ENCODE assay signal across 10 cellular contexts in the genomic region with DNA sequence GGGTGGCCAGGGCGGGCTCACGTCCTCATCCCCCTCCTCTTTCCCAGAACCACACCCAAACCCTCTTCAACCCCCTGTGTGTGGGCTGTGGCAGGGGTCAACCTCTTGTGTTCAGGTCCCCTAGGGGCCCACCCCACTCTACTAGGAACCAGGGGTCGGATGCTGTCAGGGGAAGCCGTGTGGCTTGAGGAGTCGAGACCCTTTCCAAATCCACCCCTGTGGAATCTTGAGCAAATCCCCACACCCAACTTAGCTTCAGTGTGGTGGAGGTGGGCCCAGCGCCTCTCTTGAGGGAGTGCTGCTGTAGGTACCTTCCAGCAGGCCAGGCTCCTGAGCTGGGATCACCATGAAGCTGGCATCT.
DNase-seq lines count a peak whose midpoint lies in the region; ATAC-seq and TF ChIP-seq lines count a peak whose summit lies in the region.
"Had no signal": no experiment of that assay in that cellular context is flagged by ENCODE, and none has a peak within 500 bp of the region (broad histone marks: within the 10 kb centered on the region; RNA-seq: fewer than 3 reads in every experiment).

No MANE protein-coding gene starts in this region.

- H3K36me3 ChIP-seq in mesendoderm (ENCODE audit: control insufficient read depth, insufficient read depth, low read length) (no peaks in the 10 kb centered on the region), vagina (no peaks in the 10 kb centered on the region)
- H3K36me3 ChIP-seq: tibial nerve had no signal

- H3K79me2 ChIP-seq in mesendoderm (ENCODE audit: control insufficient read depth, insufficient read depth, low read length), result no peaks in the 10 kb centered on the region

- peaks cover 65% of the 10 kb centered on the region for H3K4me1 Mint-ChIP-seq in stimulated activated naive CD8-positive, alpha-beta T cell treated with anti-CD3 and anti-CD28 coated beads, Interleukin-15, Interleukin-2, amounts not matched to agents 100 ng/mL and 50 ng/mL, for 24 hours (ENCODE audit: low read depth)
- peaks cover 61% of the 10 kb centered on the region for H3K4me1 Mint-ChIP-seq in activated T-helper 1 cell treated with anti-CD3 and anti-CD28 coated beads, Interleukin-12 subunit alpha, Interleukin-12 subunit beta, Interleukin-2, Interleukin-4 antibody, amounts not matched to agents 30 ng/mL and 10 ng/mL and 1 ng/mL, durations not matched to agents 14 hours and 24 hours and 36 hours (ENCODE audit: low read depth)

- no peaks in the 10 kb centered on the region for H3K9me3 Mint-ChIP-seq in stimulated activated naive CD8-positive, alpha-beta T cell treated with anti-CD3 and anti-CD28 coated beads, Interleukin-15, Interleukin-2, amounts not matched to agents 100 ng/mL and 50 ng/mL, for 24 hours
- H3K9me3 Mint-ChIP-seq in activated T-helper 1 cell treated with anti-CD3 and anti-CD28 coated beads, Interleukin-12 subunit alpha, Interleukin-12 subunit beta, Interleukin-2, Interleukin-4 antibody, amounts not matched to agents 30 ng/mL and 10 ng/mL and 1 ng/mL, durations not matched to agents 14 hours and 24 hours and 36 hours, result no peaks in the 10 kb centered on the region

- no peak overlapping the region for H2BK5ac ChIP-seq in mesendoderm (ENCODE audit: low read length)

- no peak overlapping the region for H4K5ac ChIP-seq in mesendoderm (ENCODE audit: low read length)

- H3K9ac ChIP-seq in mesendoderm (ENCODE audit: low read length), result no peak overlapping the region

- H3K4me3 ChIP-seq in mesendoderm (ENCODE audit: low read length) (no peak overlapping the region), vagina (peak overlapping the region; percentile 43 to 45)

- H3K23ac ChIP-seq in mesendoderm (ENCODE audit: low read length), result no peak overlapping the region

- no peak for TF ChIP-seq POLR2A in vagina (IDR thresholded peaks at IDR 0.05)

- H3K4me1 ChIP-seq in mesendoderm (ENCODE audit: control insufficient read depth, low read depth, low read length) (peaks cover 16% of the 10 kb centered on the region), vagina (peaks cover 14% of the 10 kb centered on the region)

- TF ChIP-seq CTCF in vagina (IDR thresholded peaks at IDR 0.05), result no peak

- H3K27me3 ChIP-seq in mesendoderm (ENCODE audit: insufficient read depth, low read length, poor library complexity) (no peaks in the 10 kb centered on the region), vagina (no peaks in the 10 kb centered on the region)

- no peaks in the 10 kb centered on the region for H3K27me3 Mint-ChIP-seq in stimulated activated naive CD8-positive, alpha-beta T cell treated with anti-CD3 and anti-CD28 coated beads, Interleukin-15, Interleukin-2, amounts not matched to agents 100 ng/mL and 50 ng/mL, for 24 hours
- no peaks in the 10 kb centered on the region for H3K27me3 Mint-ChIP-seq in activated T-helper 1 cell treated with anti-CD3 and anti-CD28 coated beads, Interleukin-12 subunit alpha, Interleukin-12 subunit beta, Interleukin-2, Interleukin-4 antibody, amounts not matched to agents 30 ng/mL and 10 ng/mL and 1 ng/mL, durations not matched to agents 14 hours and 24 hours and 36 hours (ENCODE audit: insufficient read depth)

- H3K18ac ChIP-seq in mesendoderm (ENCODE audit: low read length), result no peak overlapping the region

- no peak overlapping the region for H4K8ac ChIP-seq in mesendoderm (ENCODE audit: low read depth, low read length)

- peak overlapping the region; percentile 81 for H3K4me3 Mint-ChIP-seq in stimulated activated naive CD8-positive, alpha-beta T cell treated with anti-CD3 and anti-CD28 coated beads, Interleukin-15, Interleukin-2, amounts not matched to agents 100 ng/mL and 50 ng/mL, for 24 hours
- peak overlapping the region; percentile 79 for H3K4me3 Mint-ChIP-seq in activated T-helper 1 cell treated with anti-CD3 and anti-CD28 coated beads, Interleukin-12 subunit alpha, Interleukin-12 subunit beta, Interleukin-2, Interleukin-4 antibody, amounts not matched to agents 30 ng/mL and 10 ng/mL and 1 ng/mL, durations not matched to agents 14 hours and 24 hours and 36 hours

- H3K27ac Mint-ChIP-seq in stimulated activated naive CD8-positive, alpha-beta T cell treated with anti-CD3 and anti-CD28 coated beads, Interleukin-15, Interleukin-2, amounts not matched to agents 100 ng/mL and 50 ng/mL, for 24 hours, result peak overlapping the region; percentile 86
- peak overlapping the region; percentile 85 for H3K27ac Mint-ChIP-seq in activated T-helper 1 cell treated with anti-CD3 and anti-CD28 coated beads, Interleukin-12 subunit alpha, Interleukin-12 subunit beta, Interleukin-2, Interleukin-4 antibody, amounts not matched to agents 30 ng/mL and 10 ng/mL and 1 ng/mL, durations not matched to agents 14 hours and 24 hours and 36 hours

- intact Hi-C loops in activated T-helper 1 cell treated with anti-CD3 and anti-CD28 coated beads, Interleukin-12 subunit alpha, Interleukin-12 subunit beta, Interleukin-2, Interleukin-4 antibody, amounts not matched to agents 30 ng/mL and 10 ng/mL and 1 ng/mL, durations not matched to agents 14 hours and 24 hours and 36 hours (cut with micrococcal nuclease), result loop anchor here (1.0 to 5.0 kb wide), 4 partner anchors 49 to 836 kb away; a partner anchor contains a TSS
- intact Hi-C loops in vagina (cut with DNase I), result no loop called here

- DNase-seq in stimulated activated naive CD8-positive, alpha-beta T cell treated with anti-CD3 and anti-CD28 coated beads, Interleukin-15, Interleukin-2, amounts not matched to agents 100 U/mL and 50 U/mL, for 24 hours, result no peak
- DNase-seq in activated T-helper 1 cell treated with anti-CD3 and anti-CD28 coated beads, Interleukin-12 subunit alpha, Interleukin-12 subunit beta, Interleukin-2, Interleukin-4 antibody, amounts not matched to agents 30 ng/mL and 10 ng/mL and 1 ng/mL, durations not matched to agents 14 hours and 24 hours and 36 hours (ENCODE audit: low spot score), result no peak
- DNase-seq in mesendoderm (no peak), vagina (ENCODE audit: extremely low spot score in 2 of 2) (no peak), cortex of kidney (lab: John Stamatoyannopoulos, UW) (no peak)
- DNase-seq in stimulated activated CD4-positive, alpha-beta T cell treated with anti-CD3 and anti-CD28 coated beads, Interleukin-4, amount 100 ng/mL, for 1 hour, result no peak
- DNase-seq: GOT3 had no signal

- H2BK15ac ChIP-seq in mesendoderm (replicated peaks; ENCODE audit: low read depth), result no peak overlapping the region

- H2AK5ac ChIP-seq in mesendoderm (ENCODE audit: low read length), result peak overlapping the region; percentile 12

- no peak overlapping the region for H2BK120ac ChIP-seq in mesendoderm (ENCODE audit: low read depth, low read length)

- H3K79me1 ChIP-seq in mesendoderm (ENCODE audit: low read length), result no peaks in the 10 kb centered on the region

- no peak for ATAC-seq in stimulated activated naive CD8-positive, alpha-beta T cell treated with anti-CD3 and anti-CD28 coated beads, Interleukin-15, Interleukin-2, amounts not matched to agents 100 U/mL and 50 U/mL, for 24 hours
- ATAC-seq in GM18511 (IDR thresholded peaks at IDR 0.05; ENCODE audit: unreplicated experiment), result no peak

- H3K27ac ChIP-seq in mesendoderm (ENCODE audit: low read depth, low read length) (no peak overlapping the region), vagina (peak overlapping the region; percentile 38)

- no peaks in the 10 kb centered on the region for H3K9me3 ChIP-seq in vagina
- H3K9me3 ChIP-seq: tibial nerve had no signal

- no peak overlapping the region for H3K4ac ChIP-seq in mesendoderm (ENCODE audit: low read depth, low read length)

- no peaks in the 10 kb centered on the region for H3K36me3 Mint-ChIP-seq in stimulated activated naive CD8-positive, alpha-beta T cell treated with anti-CD3 and anti-CD28 coated beads, Interleukin-15, Interleukin-2, amounts not matched to agents 100 ng/mL and 50 ng/mL, for 24 hours (ENCODE audit: low read depth)
- H3K36me3 Mint-ChIP-seq in activated T-helper 1 cell treated with anti-CD3 and anti-CD28 coated beads, Interleukin-12 subunit alpha, Interleukin-12 subunit beta, Interleukin-2, Interleukin-4 antibody, amounts not matched to agents 30 ng/mL and 10 ng/mL and 1 ng/mL, durations not matched to agents 14 hours and 24 hours and 36 hours (ENCODE audit: low read depth), result peaks cover 11% of the 10 kb centered on the region

- no peak overlapping the region for H3K4me2 ChIP-seq in mesendoderm (ENCODE audit: low read length)

- no CpG with 5 or more reads among the region's 6 CpGs for WGBS in mesendoderm (ENCODE audit: extremely low coverage, insufficient coverage, low lambda C conversion rate)

- H3K56ac ChIP-seq in mesendoderm (ENCODE audit: low read length), result peak overlapping the region; percentile 86
